12 cellular contexts compared by ENCODE assay signal in the genomic region with DNA sequence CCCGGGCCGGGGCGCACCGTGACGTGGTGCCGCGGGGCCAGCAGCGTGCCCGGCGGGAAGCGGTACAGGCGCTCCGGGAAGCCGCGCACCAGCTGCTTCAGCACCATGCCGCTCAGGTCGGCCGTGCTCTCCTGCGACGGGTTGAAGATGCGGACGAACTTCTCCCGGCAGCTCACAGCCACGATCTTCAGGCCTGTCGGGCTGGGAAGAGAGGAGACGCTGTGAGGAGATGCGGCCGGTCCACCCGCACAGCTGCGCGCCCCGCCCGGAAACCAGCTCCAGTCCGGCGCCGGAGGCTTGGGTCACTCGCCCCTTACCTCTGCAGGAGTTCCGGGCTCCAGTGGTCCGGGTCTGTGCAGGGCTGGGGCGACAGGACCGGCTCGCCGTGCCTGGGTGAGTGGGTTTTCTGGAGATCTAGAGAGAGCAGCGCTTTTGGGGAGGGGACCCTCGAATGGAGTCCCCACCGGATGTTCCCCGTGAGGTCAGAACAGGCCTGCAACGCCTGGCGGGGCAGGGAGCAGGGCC. TPM values are rescaled to one million over a fixed set of nuclear protein-coding genes. Genes with fewer than 3 reads are reported as not detected.
DNase-seq lines count a peak whose midpoint lies in the region; ATAC-seq and TF ChIP-seq lines count a peak whose summit lies in the region.
"Had no signal": no experiment of that assay in that cellular context is flagged by ENCODE, and none has a peak within 500 bp of the region (broad histone marks: within the 10 kb centered on the region; RNA-seq: fewer than 3 reads in every experiment).

No MANE protein-coding gene starts in this region.

- no peak overlapping the region for H3K4me3 Mint-ChIP-seq in activated CD4-positive, alpha-beta T cell treated with anti-CD3 and anti-CD28 coated beads for 36 hours
- no peak overlapping the region for H3K4me3 Mint-ChIP-seq in stimulated activated naive B cell treated with anti-CD40 and anti-IgM and Interleukin-4, amounts not matched to agents 10 μg/mL and 1 μg/mL and 100 μg/mL, for 72 hours

- no peaks in the 10 kb centered on the region for H3K9me2 ChIP-seq in hepatocyte (replicated peaks; ENCODE audit: insufficient read depth)

- no peak overlapping the region for H3K27ac Mint-ChIP-seq in activated CD4-positive, alpha-beta T cell treated with anti-CD3 and anti-CD28 coated beads for 36 hours
- peak overlapping the region; percentile 28 for H3K27ac Mint-ChIP-seq in stimulated activated naive B cell treated with anti-CD40 and anti-IgM and Interleukin-4, amounts not matched to agents 10 μg/mL and 1 μg/mL and 100 μg/mL, for 72 hours

- H3K4me1 Mint-ChIP-seq in activated CD4-positive, alpha-beta T cell treated with anti-CD3 and anti-CD28 coated beads for 36 hours: peaks cover 4% of the 10 kb centered on the region
- H3K4me1 Mint-ChIP-seq in stimulated activated naive B cell treated with anti-CD40 and anti-IgM and Interleukin-4, amounts not matched to agents 10 μg/mL and 1 μg/mL and 100 μg/mL, for 72 hours: peaks cover 8 to 22% of the 10 kb centered on the region in 2 donors

- H3K27me3 ChIP-seq in hepatocyte: peaks cover 34% of the 10 kb centered on the region

- peaks cover 24% of the 10 kb centered on the region for H3K4me1 ChIP-seq in hepatocyte (ENCODE audit: insufficient read depth)

- H3K27me3 Mint-ChIP-seq in activated CD4-positive, alpha-beta T cell treated with anti-CD3 and anti-CD28 coated beads for 36 hours: peaks cover 2% of the 10 kb centered on the region
- peaks cover 3 to 6% of the 10 kb centered on the region in 2 donors for H3K27me3 Mint-ChIP-seq in stimulated activated naive B cell treated with anti-CD40 and anti-IgM and Interleukin-4, amounts not matched to agents 10 μg/mL and 1 μg/mL and 100 μg/mL, for 72 hours

- TF ChIP-seq CTCF in hepatocyte (IDR thresholded peaks at IDR 0.05; ENCODE audit: poor library complexity): no peak

- H3K4me3 ChIP-seq in hepatocyte: no peak overlapping the region

- 27% methylated on average over 29 of the region's 49 CpGs for WGBS in hepatocyte (ENCODE audit: low lambda C conversion rate, missing lambda C conversion rate)

- intact Hi-C loops in activated CD4-positive, alpha-beta T cell treated with anti-CD3 and anti-CD28 coated beads for 36 hours (cut with DNase I, micrococcal nuclease): loop anchor here in 1 of 2 experiments (5.0 kb wide), 1 partner anchor 71 kb away; the partner anchor contains the start of gene SCT

- POLR2A ChIA-PET in activated CD4-positive, alpha-beta T cell treated with anti-CD3 and anti-CD28 coated beads for 36 hours (lab: Charles Lee): interaction anchor here (1.0 kb wide), 1 partner anchor 20 kb away, joined by 4 read pairs; no protein-coding TSS in a partner anchor

- H3K79me2 ChIP-seq in hepatocyte: no peaks in the 10 kb centered on the region

- no peaks in the 10 kb centered on the region for H4K20me1 ChIP-seq in hepatocyte (ENCODE audit: insufficient read depth, poor library complexity, severe bottlenecking)

- H3K27ac ChIP-seq in hepatocyte: no peak overlapping the region

- ATAC-seq in activated CD4-positive, alpha-beta T cell treated with anti-CD3 and anti-CD28 coated beads for 36 hours: no peak
- no peak for ATAC-seq in stimulated activated naive B cell treated with anti-CD40 and anti-IgM and Interleukin-4, amounts not matched to agents 10 μg/mL and 1 μg/mL and 100 μg/mL, for 72 hours (replicated peaks)
- ATAC-seq in HG03039 (IDR thresholded peaks at IDR 0.05; ENCODE audit: unreplicated experiment): no peak
- ATAC-seq in HG02610 (IDR thresholded peaks at IDR 0.05; ENCODE audit: unreplicated experiment): no peak
- no peak for ATAC-seq in GM18517 (IDR thresholded peaks at IDR 0.05; ENCODE audit: unreplicated experiment)

- H3K36me3 Mint-ChIP-seq in activated CD4-positive, alpha-beta T cell treated with anti-CD3 and anti-CD28 coated beads for 36 hours (ENCODE audit: low read depth): no peaks in the 10 kb centered on the region
- H3K36me3 Mint-ChIP-seq in stimulated activated naive B cell treated with anti-CD40 and anti-IgM and Interleukin-4, amounts not matched to agents 10 μg/mL and 1 μg/mL and 100 μg/mL, for 72 hours: no peaks in the 10 kb centered on the region

- peak overlapping the region; percentile 96 for H3K4me2 ChIP-seq in hepatocyte

- peak; percentile 57 for DNase-seq in activated CD4-positive, alpha-beta T cell treated with anti-CD3 and anti-CD28 coated beads for 36 hours
- no peak for DNase-seq in activated CD4-positive, alpha-beta T cell treated with anti-CD3 and anti-CD28 coated beads, Interleukin-2, amount 50 U/mL, for 48 hours
- DNase-seq in NCI-H69 (lab: John Stamatoyannopoulos, UW) (peak; percentile 64), hepatocyte (ENCODE audit: low spot score) (no peak)
- no peak for DNase-seq in stimulated activated naive B cell treated with anti-CD40 and anti-IgM and Interleukin-4, amounts not matched to agents 10 μg/mL and 1 μg/mL and 100 μg/mL, for 72 hours
- DNase-seq: activated CD4-positive, CD25-positive, alpha-beta regulatory T cell; effector memory CD4-positive, alpha-beta T cell; NCI-H2107; SHP77 treated with DMSO at 0.1 percent for 48 hours had no signal

- H3K9me3 Mint-ChIP-seq in activated CD4-positive, alpha-beta T cell treated with anti-CD3 and anti-CD28 coated beads for 36 hours (ENCODE audit: low read depth): no peaks in the 10 kb centered on the region
- H3K9me3 Mint-ChIP-seq in stimulated activated naive B cell treated with anti-CD40 and anti-IgM and Interleukin-4, amounts not matched to agents 10 μg/mL and 1 μg/mL and 100 μg/mL, for 72 hours: no peaks in the 10 kb centered on the region

- no peaks in the 10 kb centered on the region for H3K36me3 ChIP-seq in hepatocyte (replicated peaks; ENCODE audit: insufficient read depth, low read depth)

- CTCF ChIA-PET in activated CD4-positive, alpha-beta T cell treated with anti-CD3 and anti-CD28 coated beads for 36 hours (lab: Charles Lee): interaction anchor here (0.7 to 2.4 kb wide), 4 partner anchors 18 to 170 kb away, joined by 3 to 8 read pairs (median 4); no protein-coding TSS in a partner anchor

- H2AFZ ChIP-seq in hepatocyte: no peak overlapping the region

- H3K9me3 ChIP-seq in hepatocyte (ENCODE audit: low read depth): no peaks in the 10 kb centered on the region

RNA-seq across cellular contexts. Expression of gene LMNTD2, which starts 4.3 kb away (rescaled TPM):
- total RNA-seq in activated CD4-positive, alpha-beta T cell treated with anti-CD3 and anti-CD28 coated beads for 36 hours: 1 to 10 TPM; 2.7 to 4.9 TPM
- total RNA-seq in hepatocyte: 3.4 and 7.3 TPM in 2 replicates
- 15.9 and 19.1 TPM in 2 replicates for polyA plus RNA-seq in hepatocyte

RNA-seq across cellular contexts. Expression of gene RASSF7, which starts 4.5 kb away (rescaled TPM):
- 10 to 100 TPM; 16.8 TPM for total RNA-seq in activated CD4-positive, alpha-beta T cell treated with anti-CD3 and anti-CD28 coated beads for 36 hours
- total RNA-seq in hepatocyte: 47.6 and 75.8 TPM in 2 replicates
- 104 and 130 TPM in 2 replicates for polyA plus RNA-seq in hepatocyte

RNA-seq across cellular contexts. Expression of gene LRRC56, which starts 18.9 kb away (rescaled TPM):
- total RNA-seq in activated CD4-positive, alpha-beta T cell treated with anti-CD3 and anti-CD28 coated beads for 36 hours: under 1 TPM; 0.96 to 0.98 TPM
- 0.64 and 1.6 TPM in 2 replicates for total RNA-seq in hepatocyte
- 0.40 and 1.2 TPM in 2 replicates for polyA plus RNA-seq in hepatocyte

RNA-seq across cellular contexts. Expression of gene PHRF1, which starts 20.0 kb away (rescaled TPM):
- total RNA-seq in activated CD4-positive, alpha-beta T cell treated with anti-CD3 and anti-CD28 coated beads for 36 hours: 10 to 100 TPM; 40.0 to 44.5 TPM
- 25.6 and 26.9 TPM in 2 replicates for total RNA-seq in hepatocyte
- 25.6 TPM in 2 replicates for polyA plus RNA-seq in hepatocyte

RNA-seq across cellular contexts. Expression of gene HRAS, which starts 20.9 kb away (rescaled TPM):
- total RNA-seq in activated CD4-positive, alpha-beta T cell treated with anti-CD3 and anti-CD28 coated beads for 36 hours: 10 to 100 TPM; 26.8 to 41.9 TPM
- 19.3 and 28.4 TPM in 2 replicates for total RNA-seq in hepatocyte
- polyA plus RNA-seq in hepatocyte: 57.9 and 84.0 TPM in 2 replicates

Comparison
In these comparisons a context has a peak if more than half of its experiments do, and no peak if none do; other contexts are left out.
1. DNase-seq: peak in activated CD4-positive, alpha-beta T cell treated with anti-CD3 and anti-CD28 coated beads for 36 hours (single experiment) and NCI-H69 (single experiment); none in activated CD4-positive, alpha-beta T cell treated with anti-CD3 and anti-CD28 coated beads, Interleukin-2, amount 50 U/mL, for 48 hours (0 of 2), hepatocyte (single experiment) and stimulated activated naive B cell treated with anti-CD40 and anti-IgM and Interleukin-4, amounts not matched to agents 10 μg/mL and 1 μg/mL and 100 μg/mL, for 72 hours (single experiment).